In the genomic region with DNA sequence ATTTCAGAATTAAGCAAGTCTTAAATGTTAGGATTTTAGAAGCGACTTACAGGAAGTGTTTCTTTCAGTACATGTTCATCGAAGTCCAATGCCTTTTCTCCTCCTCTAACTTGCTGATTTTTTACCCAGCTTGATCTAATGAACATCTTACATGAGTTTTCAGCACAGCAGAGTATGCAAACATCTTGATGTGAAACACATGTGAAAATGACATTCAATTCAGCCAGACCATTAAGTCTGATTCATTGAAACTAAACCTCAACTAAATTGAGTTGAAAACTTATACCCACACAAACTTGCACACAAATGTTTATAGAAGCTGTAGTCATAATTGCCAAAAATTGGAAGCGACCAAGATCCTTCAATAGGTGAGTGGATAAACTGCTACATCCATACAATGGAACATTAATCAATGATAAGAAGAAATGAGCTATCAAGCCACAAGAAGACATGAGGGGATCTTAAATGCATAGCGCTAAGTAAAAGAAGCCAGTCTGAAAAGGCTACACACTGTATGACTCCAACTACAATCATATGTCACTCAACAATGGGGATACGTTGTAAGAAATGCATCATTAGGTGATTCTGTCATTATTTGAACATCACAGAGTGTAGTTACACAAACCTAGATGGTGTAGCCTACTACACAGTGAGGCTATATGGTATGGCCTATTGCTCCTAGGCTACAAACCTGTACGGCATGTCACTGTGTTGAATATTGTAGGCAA, we compare ENCODE assay signal across 1 cellular context.
TF ChIP-seq lines count a peak whose summit lies in the region.

No MANE protein-coding gene starts in this region.

TF ChIP-seq in GM12878, 131 proteins besides CTCF, POLR2A, EP300 and RAD21:
- TF ChIP-seq, protein P1, sequence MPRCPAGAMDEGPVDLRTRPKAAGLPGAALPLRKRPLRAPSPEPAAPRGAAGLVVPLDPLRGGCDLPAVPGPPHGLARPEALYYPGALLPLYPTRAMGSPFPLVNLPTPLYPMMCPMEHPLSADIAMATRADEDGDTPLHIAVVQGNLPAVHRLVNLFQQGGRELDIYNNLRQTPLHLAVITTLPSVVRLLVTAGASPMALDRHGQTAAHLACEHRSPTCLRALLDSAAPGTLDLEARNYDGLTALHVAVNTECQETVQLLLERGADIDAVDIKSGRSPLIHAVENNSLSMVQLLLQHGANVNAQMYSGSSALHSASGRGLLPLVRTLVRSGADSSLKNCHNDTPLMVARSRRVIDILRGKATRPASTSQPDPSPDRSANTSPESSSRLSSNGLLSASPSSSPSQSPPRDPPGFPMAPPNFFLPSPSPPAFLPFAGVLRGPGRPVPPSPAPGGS (IDR thresholded peaks at IDR 0.05; ENCODE audit: borderline replicate concordance, insufficient read depth, low read depth, low read length, poor library complexity, severe bottlenecking): no peak
- 0 out of 2 replicates have a peak, but pooled peaks have one; percentile 14 for TF ChIP-seq RUNX3 (IDR thresholded peaks at IDR 0.05; ENCODE audit: low read length)
